Comparison of ENCODE assay signal across 19 cellular contexts in the genomic region with DNA sequence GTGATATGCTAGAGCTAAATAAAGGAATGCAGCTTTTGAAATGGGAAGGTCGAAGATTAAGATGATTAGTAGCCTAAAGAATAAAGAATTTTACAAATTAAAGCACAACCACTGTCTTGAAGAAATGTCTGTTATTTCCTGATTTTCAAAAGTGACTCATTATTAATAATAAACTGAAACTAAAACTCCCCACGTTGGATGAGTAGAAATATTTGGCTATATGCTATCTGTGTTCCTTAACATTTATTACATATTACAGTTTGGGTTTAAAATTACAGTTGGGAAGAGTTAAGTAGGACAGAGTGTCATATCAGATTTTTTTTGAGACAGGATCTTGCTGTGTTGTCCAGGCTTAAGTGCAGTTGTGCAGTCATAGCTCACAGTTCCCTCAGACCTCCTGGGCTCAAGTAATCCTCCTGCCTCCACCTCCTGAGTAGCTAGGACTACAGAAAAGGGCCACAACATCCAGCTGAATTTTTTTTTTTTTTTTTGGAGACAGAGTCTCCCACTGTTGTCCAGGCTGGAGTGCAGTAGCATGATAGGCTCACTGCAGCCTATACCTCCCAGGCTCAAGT.
"Had no signal": no experiment of that assay in that cellular context is flagged by ENCODE, and none has a peak within 500 bp of the region (broad histone marks: within the 10 kb centered on the region; RNA-seq: fewer than 3 reads in every experiment).

No MANE protein-coding gene starts in this region.

- H3K9me3 Mint-ChIP-seq: activated T-helper 1 cell treated with anti-CD3 and anti-CD28 coated beads, Interleukin-12 subunit alpha, Interleukin-12 subunit beta, Interleukin-2, Interleukin-4 antibody, amounts not matched to agents 30 ng/mL and 10 ng/mL and 1 ng/mL, durations not matched to agents 14 hours and 24 hours and 36 hours; neural progenitor cell; type B pancreatic cell had no signal

- H3K4me2 ChIP-seq: neural progenitor cell, smooth muscle cell had no signal

- H3K27ac ChIP-seq: coronary artery, ovary, stomach had no signal

- H3K27ac Mint-ChIP-seq: neural progenitor cell, type B pancreatic cell had no signal

- ATAC-seq: left cardiac atrium, mucosa of descending colon, sciatic nerve, T-cell had no signal

- H3K27me3 ChIP-seq: neural progenitor cell, ovary, stomach had no signal

- H3K36me3 ChIP-seq: ovary had no signal

- FAIRE-seq: islet of Langerhans had no signal

- H3K9ac ChIP-seq: neural progenitor cell had no signal

- H3K4me3 ChIP-seq: coronary artery, mucosa of descending colon, neural progenitor cell, ovary, smooth muscle cell, stomach had no signal

- H2AFZ ChIP-seq: neural progenitor cell had no signal

- H3K27me3 Mint-ChIP-seq: naive B cell, T-cell, type B pancreatic cell had no signal

- H3K9me3 ChIP-seq: mucosa of descending colon, ovary, stomach had no signal

- DNase-seq: activated CD4-positive, alpha-beta T cell treated with anti-CD3 and anti-CD28 coated beads, Interleukin-2, amount 50 U/mL, for 1 hour; activated CD4-positive, CD25-positive, alpha-beta regulatory T cell treated with anti-CD3 and anti-CD28 coated beads, Interleukin-2, amount 50 U/mL, for 72 hours; activated CD8-positive, alpha-beta memory T cell treated with anti-CD3 and anti-CD28 coated beads, Interleukin-2, amount 50 U/mL, for 4 hours; activated naive CD4-positive, alpha-beta T cell; left cardiac atrium; mesenchymal stem cell; mucosa of descending colon; naive B cell; ovary; stimulated activated CD4-positive, alpha-beta T cell treated with anti-CD3 and anti-CD28 coated beads, Interleukin-4, amount 100 ng/mL, for 1 hour; stomach; T-cell had no signal

- H3K4me3 Mint-ChIP-seq: activated T-helper 1 cell treated with anti-CD3 and anti-CD28 coated beads, Interleukin-12 subunit alpha, Interleukin-12 subunit beta, Interleukin-2, Interleukin-4 antibody, amounts not matched to agents 30 ng/mL and 10 ng/mL and 1 ng/mL, durations not matched to agents 14 hours and 24 hours and 36 hours; naive B cell; neural progenitor cell; T-cell; type B pancreatic cell had no signal
